In genomic region chr10:89363766-89364407, GRCh38 we compare ENCODE assay signal across 30 cellular contexts. TPM values are rescaled to one million over a fixed set of nuclear protein-coding genes. Genes with fewer than 3 reads are reported as not detected.
DNase-seq lines count a peak whose midpoint lies in the region; ATAC-seq and TF ChIP-seq lines count a peak whose summit lies in the region.
"Had no signal": no experiment of that assay in that cellular context is flagged by ENCODE, and none has a peak within 500 bp of the region (broad histone marks: within the 10 kb centered on the region; RNA-seq: fewer than 3 reads in every experiment).

No MANE protein-coding gene starts in this region.

- H3K9me2 ChIP-seq in Loucy (replicated peaks; ENCODE audit: low read depth, low read length) = no peaks in the 10 kb centered on the region

- peak overlapping the region; percentile 33 for H3K4me2 ChIP-seq in Loucy (ENCODE audit: low read depth, low read length, poor library complexity, severe bottlenecking)
- H3K4me2 ChIP-seq in neural progenitor cell = no peak overlapping the region

- ATAC-seq in activated CD8-positive, alpha-beta T cell treated with anti-CD3 and anti-CD28 coated beads for 36 hours = peak; percentile 34
- no peak for ATAC-seq in activated CD8-positive, alpha-beta T cell treated with anti-CD3 and anti-CD28 coated beads, Interleukin-2, amount 10 ng/mL, durations not matched to agents 7 days and 5 days
- ATAC-seq in GM21723 (IDR thresholded peaks at IDR 0.05; ENCODE audit: unreplicated experiment) (peak; percentile 40), GM19395 (IDR thresholded peaks at IDR 0.05; ENCODE audit: unreplicated experiment) (no peak)
- ATAC-seq in stimulated activated naive B cell treated with anti-CD40 and anti-IgM and Interleukin-4, amounts not matched to agents 10 μg/mL and 1 μg/mL and 100 μg/mL, for 72 hours (replicated peaks) = peak; percentile 63 to 67
- ATAC-seq: activated naive CD4-positive, alpha-beta T cell treated with anti-CD3 and anti-CD28 coated beads, Interleukin-2, amount 50 U/mL, for 72 hours; activated T-cell treated with anti-CD3 and anti-CD28 coated beads, Interleukin-2, amount 50 U/mL, for 72 hours; gastroesophageal sphincter; SK-N-SH treated with all-trans-retinoic acid at 6 μM for 48 hours; upper lobe of right lung had no signal

- POLR2A ChIA-PET in activated CD8-positive, alpha-beta T cell treated with anti-CD3 and anti-CD28 coated beads for 36 hours (lab: Charles Lee) = no interaction called here
- POLR2A ChIA-PET in activated CD8-positive, alpha-beta T cell treated with anti-CD3 and anti-CD28 coated beads, Interleukin-2, amount 10 ng/mL, durations not matched to agents 7 days and 5 days (lab: Charles Lee) = no interaction called here

- no peaks in the 10 kb centered on the region for H3K9me3 Mint-ChIP-seq in activated CD8-positive, alpha-beta T cell treated with anti-CD3 and anti-CD28 coated beads for 36 hours
- no peaks in the 10 kb centered on the region for H3K9me3 Mint-ChIP-seq in activated CD8-positive, alpha-beta T cell treated with anti-CD3 and anti-CD28 coated beads, Interleukin-2, amount 10 ng/mL, durations not matched to agents 7 days and 5 days (ENCODE audit: insufficient read depth)
- no peaks in the 10 kb centered on the region for H3K9me3 Mint-ChIP-seq in stimulated activated naive B cell treated with anti-CD40 and anti-IgM and Interleukin-4, amounts not matched to agents 10 μg/mL and 1 μg/mL and 100 μg/mL, for 72 hours
- H3K9me3 Mint-ChIP-seq in neural progenitor cell = peaks cover 4% of the 10 kb centered on the region
- H3K9me3 Mint-ChIP-seq: activated naive CD4-positive, alpha-beta T cell treated with anti-CD3 and anti-CD28 coated beads, Interleukin-2, amount 50 U/mL, for 72 hours had no signal

- DNase-seq in activated CD8-positive, alpha-beta T cell treated with anti-CD3 and anti-CD28 coated beads for 36 hours = no peak
- DNase-seq in activated CD8-positive, alpha-beta T cell treated with anti-CD3 and anti-CD28 coated beads, Interleukin-2, amount 10 ng/mL, durations not matched to agents 7 days and 5 days = no peak
- no peak for DNase-seq in stimulated activated naive B cell treated with anti-CD40 and anti-IgM and Interleukin-4, amounts not matched to agents 10 μg/mL and 1 μg/mL and 100 μg/mL, for 72 hours
- no peak for DNase-seq in neural progenitor cell (ENCODE audit: low spot score)
- no peak for DNase-seq in CD1c-positive myeloid dendritic cell (ENCODE audit: extremely low spot score)
- DNase-seq: activated CD8-positive, alpha-beta memory T cell treated with anti-CD3 and anti-CD28 coated beads for 24 hours; activated T-cell treated with anti-CD3 and anti-CD28 coated beads, Interleukin-2, amount 50 U/mL, for 72 hours; AML-193; effector CD8-positive, alpha-beta T cell; esophagus squamous epithelium; HFFc6; kidney; NCI-H2029; NCI-H446; NK-92 treated with Interleukin-12 subunit alpha and Interleukin-12 subunit beta, amount 100 ng/mL, for 24 hours; occipital lobe; retina; stimulated activated CD4-positive, alpha-beta T cell treated with anti-CD3 and anti-CD28 coated beads, Interleukin-4, amount 100 ng/mL, for 24 hours; T1000; upper lobe of right lung had no signal

- H3K4me3 Mint-ChIP-seq in activated CD8-positive, alpha-beta T cell treated with anti-CD3 and anti-CD28 coated beads for 36 hours = no peak overlapping the region
- H3K4me3 Mint-ChIP-seq in activated CD8-positive, alpha-beta T cell treated with anti-CD3 and anti-CD28 coated beads, Interleukin-2, amount 10 ng/mL, durations not matched to agents 7 days and 5 days = no peak overlapping the region
- H3K4me3 Mint-ChIP-seq in stimulated activated naive B cell treated with anti-CD40 and anti-IgM and Interleukin-4, amounts not matched to agents 10 μg/mL and 1 μg/mL and 100 μg/mL, for 72 hours = no peak overlapping the region
- no peak overlapping the region for H3K4me3 Mint-ChIP-seq in neural progenitor cell
- H3K4me3 Mint-ChIP-seq: activated T-cell treated with anti-CD3 and anti-CD28 coated beads, Interleukin-2, amount 50 U/mL, for 72 hours; HFFc6 had no signal

- TF ChIP-seq CTCF in activated CD8-positive, alpha-beta T cell treated with anti-CD3 and anti-CD28 coated beads for 36 hours (IDR thresholded peaks at IDR 0.05) = no peak
- TF ChIP-seq CTCF in Loucy (conservative IDR thresholded peaks at IDR 0.05; ENCODE audit: low read length) (no peak), neural progenitor cell (IDR thresholded peaks at IDR 0.05) (no peak)

- H4K20me1 ChIP-seq in Loucy (ENCODE audit: insufficient read depth, low read length, poor library complexity, severe bottlenecking) = no peaks in the 10 kb centered on the region
- H4K20me1 ChIP-seq in neural progenitor cell (ENCODE audit: low read depth) = no peaks in the 10 kb centered on the region

- no peak overlapping the region for H3K27ac ChIP-seq in neural progenitor cell
- H3K27ac ChIP-seq: 22Rv1, esophagus squamous epithelium, gastroesophageal sphincter, RWPE1, upper lobe of right lung had no signal

- intact Hi-C loops in activated CD8-positive, alpha-beta T cell treated with anti-CD3 and anti-CD28 coated beads for 36 hours (cut with micrococcal nuclease) = no loop called here

- no peak overlapping the region for H2AFZ ChIP-seq in Loucy (ENCODE audit: low read length)
- no peak overlapping the region for H2AFZ ChIP-seq in neural progenitor cell (replicated peaks)

- H3K27me3 Mint-ChIP-seq in activated CD8-positive, alpha-beta T cell treated with anti-CD3 and anti-CD28 coated beads for 36 hours = peaks cover 6% of the 10 kb centered on the region
- H3K27me3 Mint-ChIP-seq in activated CD8-positive, alpha-beta T cell treated with anti-CD3 and anti-CD28 coated beads, Interleukin-2, amount 10 ng/mL, durations not matched to agents 7 days and 5 days (ENCODE audit: low read depth) = peaks cover 10% of the 10 kb centered on the region
- peaks cover 0 to 4% of the 10 kb centered on the region in 2 donors for H3K27me3 Mint-ChIP-seq in stimulated activated naive B cell treated with anti-CD40 and anti-IgM and Interleukin-4, amounts not matched to agents 10 μg/mL and 1 μg/mL and 100 μg/mL, for 72 hours
- H3K27me3 Mint-ChIP-seq in neural progenitor cell (ENCODE audit: insufficient read depth, low read depth) = no peaks in the 10 kb centered on the region

- H3F3A ChIP-seq in Loucy (ENCODE audit: low read depth) = peaks cover 6% of the 10 kb centered on the region
- H3F3A ChIP-seq in neural progenitor cell (ENCODE audit: low read depth) = no peaks in the 10 kb centered on the region

- H3K4me3 ChIP-seq in Loucy (ENCODE audit: low read length, poor library complexity, severe bottlenecking) (no peak overlapping the region), neural progenitor cell (no peak overlapping the region)
- H3K4me3 ChIP-seq: esophagus squamous epithelium, gastroesophageal sphincter, upper lobe of right lung had no signal

- peaks cover 14% of the 10 kb centered on the region for H3K4me1 Mint-ChIP-seq in activated CD8-positive, alpha-beta T cell treated with anti-CD3 and anti-CD28 coated beads for 36 hours (ENCODE audit: low read depth)
- peaks cover 26% of the 10 kb centered on the region for H3K4me1 Mint-ChIP-seq in activated CD8-positive, alpha-beta T cell treated with anti-CD3 and anti-CD28 coated beads, Interleukin-2, amount 10 ng/mL, durations not matched to agents 7 days and 5 days (ENCODE audit: low read depth)
- H3K4me1 Mint-ChIP-seq in stimulated activated naive B cell treated with anti-CD40 and anti-IgM and Interleukin-4, amounts not matched to agents 10 μg/mL and 1 μg/mL and 100 μg/mL, for 72 hours = peaks cover 5 to 11% of the 10 kb centered on the region in 2 donors
- H3K4me1 Mint-ChIP-seq in neural progenitor cell = peaks cover 20% of the 10 kb centered on the region

- H3K9me3 ChIP-seq in Loucy (ENCODE audit: insufficient read depth, low read depth, low read length) (no peaks in the 10 kb centered on the region), neural progenitor cell (ENCODE audit: low read depth) (no peaks in the 10 kb centered on the region)
- H3K9me3 ChIP-seq: esophagus squamous epithelium, gastroesophageal sphincter, upper lobe of right lung had no signal

- H3K27me3 ChIP-seq in Loucy (ENCODE audit: insufficient read depth, low read length, poor library complexity, severe bottlenecking) (no peaks in the 10 kb centered on the region), neural progenitor cell (no peaks in the 10 kb centered on the region)
- H3K27me3 ChIP-seq: esophagus squamous epithelium, gastroesophageal sphincter, upper lobe of right lung had no signal

- H3K36me3 ChIP-seq in Loucy (ENCODE audit: insufficient read depth, low read length) (no peaks in the 10 kb centered on the region), neural progenitor cell (no peaks in the 10 kb centered on the region)
- H3K36me3 ChIP-seq: esophagus squamous epithelium, gastroesophageal sphincter, upper lobe of right lung had no signal

- H3K4me1 ChIP-seq in Loucy (ENCODE audit: insufficient read depth, low read length, poor library complexity, severe bottlenecking) = peaks cover 64% of the 10 kb centered on the region
- H3K4me1 ChIP-seq in neural progenitor cell = peaks cover 10% of the 10 kb centered on the region

- H3K79me2 ChIP-seq in Loucy (ENCODE audit: insufficient read depth, low read length) = no peaks in the 10 kb centered on the region
- H3K79me2 ChIP-seq in neural progenitor cell (ENCODE audit: low read depth) = no peaks in the 10 kb centered on the region

- H3K27ac Mint-ChIP-seq in activated CD8-positive, alpha-beta T cell treated with anti-CD3 and anti-CD28 coated beads for 36 hours = no peak overlapping the region
- H3K27ac Mint-ChIP-seq in activated CD8-positive, alpha-beta T cell treated with anti-CD3 and anti-CD28 coated beads, Interleukin-2, amount 10 ng/mL, durations not matched to agents 7 days and 5 days = no peak overlapping the region
- H3K27ac Mint-ChIP-seq in stimulated activated naive B cell treated with anti-CD40 and anti-IgM and Interleukin-4, amounts not matched to agents 10 μg/mL and 1 μg/mL and 100 μg/mL, for 72 hours = no peak overlapping the region
- H3K27ac Mint-ChIP-seq in neural progenitor cell = no peak overlapping the region
- H3K27ac Mint-ChIP-seq: activated naive CD4-positive, alpha-beta T cell treated with anti-CD3 and anti-CD28 coated beads, Interleukin-2, amount 50 U/mL, for 72 hours; activated T-cell treated with anti-CD3 and anti-CD28 coated beads, Interleukin-2, amount 50 U/mL, for 72 hours; HFFc6 had no signal

- H3K9ac ChIP-seq in Loucy (ENCODE audit: low read depth, low read length, poor library complexity, severe bottlenecking) = no peak overlapping the region
- no peak overlapping the region for H3K9ac ChIP-seq in neural progenitor cell

- H3K36me3 Mint-ChIP-seq in activated CD8-positive, alpha-beta T cell treated with anti-CD3 and anti-CD28 coated beads for 36 hours (ENCODE audit: low read depth) = no peaks in the 10 kb centered on the region
- no peaks in the 10 kb centered on the region for H3K36me3 Mint-ChIP-seq in activated CD8-positive, alpha-beta T cell treated with anti-CD3 and anti-CD28 coated beads, Interleukin-2, amount 10 ng/mL, durations not matched to agents 7 days and 5 days (ENCODE audit: low read depth)
- no peaks in the 10 kb centered on the region for H3K36me3 Mint-ChIP-seq in stimulated activated naive B cell treated with anti-CD40 and anti-IgM and Interleukin-4, amounts not matched to agents 10 μg/mL and 1 μg/mL and 100 μg/mL, for 72 hours
- H3K36me3 Mint-ChIP-seq in neural progenitor cell = no peaks in the 10 kb centered on the region
- H3K36me3 Mint-ChIP-seq: activated naive CD4-positive, alpha-beta T cell treated with anti-CD3 and anti-CD28 coated beads, Interleukin-2, amount 50 U/mL, for 72 hours had no signal

- CTCF ChIA-PET in activated CD8-positive, alpha-beta T cell treated with anti-CD3 and anti-CD28 coated beads for 36 hours (lab: Charles Lee) = interaction anchor here (1.0 kb wide), 1 partner anchor 69 kb away, joined by 4 read pairs; no protein-coding TSS in a partner anchor
- CTCF ChIA-PET in activated CD8-positive, alpha-beta T cell treated with anti-CD3 and anti-CD28 coated beads, Interleukin-2, amount 10 ng/mL, durations not matched to agents 7 days and 5 days (lab: Charles Lee) = interaction anchor here (0.7 to 1.3 kb wide), 4 partner anchors 18 to 31 kb away, joined by 3 read pairs; partner anchors contain the start of gene IFIT1

RNA-seq across cellular contexts. Expression of gene IFIT1B, which starts 14.0 kb away (rescaled TPM):
- total RNA-seq in activated CD8-positive, alpha-beta T cell treated with anti-CD3 and anti-CD28 coated beads for 36 hours = not detected
- not detected for total RNA-seq in activated CD8-positive, alpha-beta T cell treated with anti-CD3 and anti-CD28 coated beads, Interleukin-2, amount 10 ng/mL, durations not matched to agents 7 days and 5 days
- not detected in 2 replicates for total RNA-seq in neural progenitor cell (ENCODE audit: low replicate concordance)
- total RNA-seq: activated naive CD4-positive, alpha-beta T cell treated with anti-CD3 and anti-CD28 coated beads, Interleukin-2, amount 50 U/mL, for 72 hours; activated T-cell treated with anti-CD3 and anti-CD28 coated beads, Interleukin-2, amount 50 U/mL, for 72 hours; esophagus squamous epithelium; gastroesophageal sphincter; HFFc6; HT-29; kidney; lung microvascular endothelial cell; upper lobe of right lung had no signal

RNA-seq across cellular contexts. Expression of gene IFIT1, which starts 28.5 kb away (rescaled TPM):
- total RNA-seq in activated CD8-positive, alpha-beta T cell treated with anti-CD3 and anti-CD28 coated beads for 36 hours = 1 to 10 TPM; 6.1 to 6.3 TPM
- 10 to 100 TPM; 29.8 to 31.8 TPM for total RNA-seq in activated CD8-positive, alpha-beta T cell treated with anti-CD3 and anti-CD28 coated beads, Interleukin-2, amount 10 ng/mL, durations not matched to agents 7 days and 5 days
- total RNA-seq in neural progenitor cell (ENCODE audit: low replicate concordance) = 12.4 and 13.2 TPM in 2 replicates

RNA-seq across cellular contexts. Expression of gene IFIT3, which starts 36.1 kb away (rescaled TPM):
- 10 to 100 TPM; 20.4 to 21.8 TPM for total RNA-seq in activated CD8-positive, alpha-beta T cell treated with anti-CD3 and anti-CD28 coated beads for 36 hours
- 10 to 100 TPM; 42.8 to 43.7 TPM for total RNA-seq in activated CD8-positive, alpha-beta T cell treated with anti-CD3 and anti-CD28 coated beads, Interleukin-2, amount 10 ng/mL, durations not matched to agents 7 days and 5 days
- 0.06 TPM in 1 of 2 replicates, not detected in the other for total RNA-seq in neural progenitor cell (ENCODE audit: low replicate concordance)

RNA-seq across cellular contexts. Expression of gene IFIT5, which starts 50.5 kb away (rescaled TPM):
- total RNA-seq in activated CD8-positive, alpha-beta T cell treated with anti-CD3 and anti-CD28 coated beads for 36 hours = 10 to 100 TPM; 11.7 to 12.6 TPM
- total RNA-seq in activated CD8-positive, alpha-beta T cell treated with anti-CD3 and anti-CD28 coated beads, Interleukin-2, amount 10 ng/mL, durations not matched to agents 7 days and 5 days = 10 to 100 TPM; 22.5 to 22.7 TPM
- total RNA-seq in neural progenitor cell (ENCODE audit: low replicate concordance) = 5.6 and 7.0 TPM in 2 replicates

Comparison
In these comparisons a context has a peak if more than half of its experiments do, and no peak if none do; other contexts are left out.
1. ATAC-seq: peak in activated CD8-positive, alpha-beta T cell treated with anti-CD3 and anti-CD28 coated beads for 36 hours (single experiment), GM21723 (single experiment) and stimulated activated naive B cell treated with anti-CD40 and anti-IgM and Interleukin-4, amounts not matched to agents 10 μg/mL and 1 μg/mL and 100 μg/mL, for 72 hours (2 of 2); none in activated CD8-positive, alpha-beta T cell treated with anti-CD3 and anti-CD28 coated beads, Interleukin-2, amount 10 ng/mL, durations not matched to agents 7 days and 5 days (single experiment) and GM19395 (single experiment).
2. RNA of gene IFIT3, which starts 36.1 kb away (total RNA-seq): 42.8 to 43.7 TPM in activated CD8-positive, alpha-beta T cell treated with anti-CD3 and anti-CD28 coated beads, Interleukin-2, amount 10 ng/mL, durations not matched to agents 7 days and 5 days and 20.4 to 21.8 TPM in activated CD8-positive, alpha-beta T cell treated with anti-CD3 and anti-CD28 coated beads for 36 hours; 0.06 TPM in neural progenitor cell; every median in the first group is over 10 times any median in the second.